In genomic region chr12:8032242-8033152, GRCh38 we compare ENCODE assay signal across 1 cellular context.
TF ChIP-seq lines count a peak whose summit lies in the region.

FOXJ2 (plus strand) TSS chr12:8032716; CDS start chr12:8039833, 7,117 bp downstream.

TF ChIP-seq in GM12878, 131 proteins besides CTCF, POLR2A, EP300 and RAD21 (continued from another document and continues in another):
- TF ChIP-seq NKRF (conservative IDR thresholded peaks at IDR 0.05): 0 out of 2 replicates have a peak, but pooled peaks have one; percentile 44
- TF ChIP-seq USF1 (IDR thresholded peaks at IDR 0.05; ENCODE audit: borderline replicate concordance, extremely low read length, insufficient read depth, low read depth, low read length): no peak
- TF ChIP-seq NR2F1 (conservative IDR thresholded peaks at IDR 0.05): peak; percentile 56
- no peak for TF ChIP-seq ATF7 (IDR thresholded peaks at IDR 0.05; ENCODE audit: low read depth)
- TF ChIP-seq REST (IDR thresholded peaks at IDR 0.05; ENCODE audit: low read depth, low read length): no peak
- TF ChIP-seq CHD2 (IDR thresholded peaks at IDR 0.05; ENCODE audit: borderline replicate concordance, low read depth, low read length): no peak
- no peak for TF ChIP-seq FOXK2 (IDR thresholded peaks at IDR 0.05)
- no peak for TF ChIP-seq MLLT1 (IDR thresholded peaks at IDR 0.05)
- TF ChIP-seq SP1 (IDR thresholded peaks at IDR 0.05; ENCODE audit: low read depth, low read length): peak; percentile 40
- no peak for TF ChIP-seq E2F4 (IDR thresholded peaks at IDR 0.05; ENCODE audit: low read depth, low read length)
- TF ChIP-seq NRF1 (conservative IDR thresholded peaks at IDR 0.05; ENCODE audit: low read depth, low read length): no peak
- TF ChIP-seq SMAD5 (IDR thresholded peaks at IDR 0.05; ENCODE audit: low read depth): no peak
- TF ChIP-seq RCOR1 (conservative IDR thresholded peaks at IDR 0.05; ENCODE audit: low read depth, low read length): no peak
- TF ChIP-seq RB1 (IDR thresholded peaks at IDR 0.05; ENCODE audit: borderline replicate concordance): peak; percentile 51; the same call in 1 of the 2 replicates
- TF ChIP-seq EED (IDR thresholded peaks at IDR 0.05; ENCODE audit: low read depth): no peak
- TF ChIP-seq ZBTB4 (CRISPR knock-in tag; IDR thresholded peaks at IDR 0.05): no peak
- no peak for TF ChIP-seq ZNF24 (IDR thresholded peaks at IDR 0.05)
- TF ChIP-seq USF2 (IDR thresholded peaks at IDR 0.05; ENCODE audit: borderline replicate concordance, low read depth, low read length): no peak
- no peak for TF ChIP-seq PML (IDR thresholded peaks at IDR 0.05; ENCODE audit: low read length)
- peak; percentile 76; the same call in 1 of the 2 replicates for TF ChIP-seq WRNIP1 (IDR thresholded peaks at IDR 0.05; ENCODE audit: borderline replicate concordance, low read depth, low read length)
- peak in 1 of 2 experiments; percentile 71; a peak in 2 of 3 replicates for TF ChIP-seq EGR1 (IDR thresholded peaks at IDR 0.05; ENCODE audit: borderline replicate concordance in 1 of 2, low read depth in 2 of 2, low read length in 2 of 2)
- no peak for TF ChIP-seq ETV6 (conservative IDR thresholded peaks at IDR 0.05 in 1 of 2, IDR thresholded peaks at IDR 0.05 in 1 of 2; ENCODE audit: borderline replicate concordance in 1 of 2, low read depth in 1 of 2)
- no peak for TF ChIP-seq HCFC1 (IDR thresholded peaks at IDR 0.05; ENCODE audit: low read length)
- TF ChIP-seq BMI1 (IDR thresholded peaks at IDR 0.05; ENCODE audit: borderline replicate concordance): no peak
- no peak for TF ChIP-seq SUZ12 (IDR thresholded peaks at IDR 0.05; ENCODE audit: unreplicated experiment)
- TF ChIP-seq MYB (IDR thresholded peaks at IDR 0.05; ENCODE audit: borderline replicate concordance, low read depth, low read length): no peak
- no peak for TF ChIP-seq SMC3 (IDR thresholded peaks at IDR 0.05; ENCODE audit: borderline replicate concordance, low read length)
- no peak for TF ChIP-seq TCF7 (IDR thresholded peaks at IDR 0.05; ENCODE audit: borderline replicate concordance)
- no peak for TF ChIP-seq KDM1A (IDR thresholded peaks at IDR 0.05; ENCODE audit: borderline replicate concordance)
- TF ChIP-seq CHD1 (IDR thresholded peaks at IDR 0.05; ENCODE audit: low read depth, low read length): no peak
- TF ChIP-seq BHLHE40 (IDR thresholded peaks at IDR 0.05; ENCODE audit: borderline replicate concordance in 1 of 2, low read depth in 2 of 2, low read length in 1 of 2): peak in 1 of 2 experiments; percentile 56; a peak in 1 of 4 replicates
- 0 out of 2 replicates have a peak, but pooled peaks have one; percentile 53 for TF ChIP-seq LARP7 (IDR thresholded peaks at IDR 0.05)
- TF ChIP-seq RBBP5 (conservative IDR thresholded peaks at IDR 0.05): no peak
- TF ChIP-seq PRDM15 (CRISPR knock-in tag; IDR thresholded peaks at IDR 0.05): no peak
- no peak for TF ChIP-seq SREBF2 (IDR thresholded peaks at IDR 0.05; ENCODE audit: low read length)
- TF ChIP-seq IKZF2 (IDR thresholded peaks at IDR 0.05): no peak
- no peak for TF ChIP-seq CBX5 (IDR thresholded peaks at IDR 0.05; ENCODE audit: low read depth)
- no peak for TF ChIP-seq SPI1 (IDR thresholded peaks at IDR 0.05; ENCODE audit: borderline replicate concordance, insufficient read depth, low read depth, low read length)
- TF ChIP-seq IKZF1 (conservative IDR thresholded peaks at IDR 0.05): peak; percentile 75
- TF ChIP-seq RELA (IDR thresholded peaks at IDR 0.05; ENCODE audit: borderline replicate concordance, partially characterized antibody): no peak
- peak; percentile 57; the same call in 1 of the 2 replicates for TF ChIP-seq GATAD2B (conservative IDR thresholded peaks at IDR 0.05; ENCODE audit: low read depth)
- no peak for TF ChIP-seq NBN (IDR thresholded peaks at IDR 0.05)
- TF ChIP-seq HDGF (IDR thresholded peaks at IDR 0.05): no peak
- TF ChIP-seq TCF3 (IDR thresholded peaks at IDR 0.05; ENCODE audit: borderline replicate concordance, insufficient read depth, low read depth, low read length): no peak
- no peak for TF ChIP-seq MTA3 (IDR thresholded peaks at IDR 0.05; ENCODE audit: borderline replicate concordance, low read length)
